Comparison of ENCODE assay signal across 16 cellular contexts in the genomic region with DNA sequence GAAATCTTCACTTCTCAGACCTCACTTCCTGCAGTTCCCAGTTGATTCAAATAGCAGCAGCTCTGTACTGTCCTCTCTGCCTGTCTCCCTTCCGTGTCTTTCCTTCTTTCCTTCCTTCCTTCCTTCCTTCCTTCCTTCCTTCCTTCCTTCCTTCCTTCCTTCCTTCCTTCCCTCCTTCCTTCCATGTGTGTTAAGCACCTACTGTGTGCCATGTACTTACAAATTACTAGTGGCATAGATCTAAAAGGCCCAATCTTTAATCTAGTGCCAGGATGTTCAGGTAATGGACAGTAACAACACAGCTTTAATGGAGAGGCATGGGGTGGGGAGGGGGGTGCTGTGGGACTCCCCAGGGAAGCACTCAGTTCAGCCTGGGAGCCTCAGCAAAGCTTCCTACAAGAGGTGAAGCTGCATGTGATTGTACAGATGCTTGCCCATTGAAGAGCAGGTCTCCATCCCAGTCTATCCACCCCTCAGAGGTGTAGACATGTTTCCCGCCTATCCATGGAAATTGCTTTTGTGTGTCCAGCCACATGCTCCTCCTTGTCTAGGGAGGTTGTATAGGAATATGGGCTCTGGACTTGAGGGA.
DNase-seq lines count a peak whose midpoint lies in the region; ATAC-seq, FAIRE-seq and TF ChIP-seq lines count a peak whose summit lies in the region.
"Had no signal": no experiment of that assay in that cellular context is flagged by ENCODE, and none has a peak within 500 bp of the region (broad histone marks: within the 10 kb centered on the region; RNA-seq: fewer than 3 reads in every experiment).

No MANE protein-coding gene starts in this region.

- in situ Hi-C loops in IMR-90 (cut with MboI; ENCODE audit: low sequenced_read_pairs), result no loop called here

- no peak overlapping the region for H3K9ac ChIP-seq in IMR-90 (ENCODE audit: low read depth, low read length)

- peak overlapping the region; percentile 12 for H2AK9ac ChIP-seq in IMR-90 (replicated peaks; ENCODE audit: low read depth, low read length, poor library complexity)

- no peak for TF ChIP-seq RAD21 in IMR-90 (IDR thresholded peaks at IDR 0.05; ENCODE audit: low read length)

- POLR2A ChIA-PET in IMR-90 (lab: Charles Lee; ENCODE audit: unreplicated experiment), result no interaction called here

- H4K20me1 ChIP-seq in IMR-90 (ENCODE audit: insufficient read depth, low read length), result peaks cover 7% of the 10 kb centered on the region; the same call in 1 of the 2 replicates

- intact Hi-C loops in IMR-90 (cut with micrococcal nuclease) (loop anchor here (5.0 kb wide), 1 partner anchor 112 kb away; no protein-coding TSS in a partner anchor), psoas muscle (cut with DNase I) (loop anchor here (5.0 kb wide), 1 partner anchor 107 kb away; the partner anchor contains the start of gene RGS3 (in 2 of the 2))

- H3K56ac ChIP-seq in IMR-90 (ENCODE audit: extremely low read depth, insufficient read depth, low read length), result no peak overlapping the region

- H3K27me3 ChIP-seq in CD4-positive, CD25-positive, alpha-beta regulatory T cell (ENCODE audit: control insufficient read depth, insufficient read depth, low read length), result no peaks in the 10 kb centered on the region
- no peaks in the 10 kb centered on the region for H3K27me3 ChIP-seq in IMR-90 (ENCODE audit: control insufficient read depth, insufficient read depth, low read length)
- no peaks in the 10 kb centered on the region for H3K27me3 ChIP-seq in psoas muscle (ENCODE audit: insufficient read depth in 3 of 3, low read length in 2 of 3)

- H3K4me2 ChIP-seq in IMR-90 (ENCODE audit: low read depth, low read length), result no peak overlapping the region

- peaks cover 41% of the 10 kb centered on the region for H3K9me1 ChIP-seq in IMR-90 (ENCODE audit: insufficient read depth, low read length)

- no peak for TF ChIP-seq POLR2A in IMR-90 (IDR thresholded peaks at IDR 0.05; ENCODE audit: low read depth, low read length)

- H2BK20ac ChIP-seq in IMR-90 (ENCODE audit: low read depth, low read length), result peak overlapping the region; percentile 72; the same call in 1 of the 2 replicates

- no peaks in the 10 kb centered on the region for H3K9me3 ChIP-seq in CD4-positive, CD25-positive, alpha-beta regulatory T cell (ENCODE audit: control insufficient read depth in 2 of 2, low read length in 2 of 2)
- H3K9me3 ChIP-seq in IMR-90 (ENCODE audit: control insufficient read depth, insufficient read depth, low read length), result no peaks in the 10 kb centered on the region
- no peaks in the 10 kb centered on the region for H3K9me3 ChIP-seq in psoas muscle
- H3K9me3 ChIP-seq: prostate gland had no signal

- peak overlapping the region; percentile 44; the same call in 1 of the 2 replicates for H4K5ac ChIP-seq in IMR-90 (ENCODE audit: low read depth, low read length)

- WGBS in IMR-90 (ENCODE audit: extremely low coverage in 2 of 2, insufficient read length in 1 of 2), 2 experiments, result no CpG with 5 or more reads among the region's 2 CpGs
- WGBS in psoas muscle, 3 donors, result 53 to 70% (median 56%) methylated on average over 2 of the region's 2 CpGs

- no peak overlapping the region for H2AFZ ChIP-seq in IMR-90 (replicated peaks; ENCODE audit: low read length, poor library complexity)

- H4K8ac ChIP-seq in IMR-90 (ENCODE audit: low read depth in 2 of 2, low read length in 2 of 2), result peak overlapping the region in 1 of 2 experiments; percentile 46; a peak in 1 of 4 replicates

- peak overlapping the region; percentile 59; the same call in 1 of the 2 replicates for H3K23ac ChIP-seq in IMR-90 (ENCODE audit: low read depth, low read length)

- FAIRE-seq in HTR-8/SVneo (lab: Jason Lieb, UNC), result no peak

- H2BK15ac ChIP-seq in IMR-90 (ENCODE audit: low read depth, low read length), result peak overlapping the region; percentile 29; the same call in 1 of the 3 replicates

- ATAC-seq in CD4-positive, CD25-positive, alpha-beta regulatory T cell (ENCODE audit: low read depth in 2 of 2), result no peak
- no peak for ATAC-seq in IMR-90 (ENCODE audit: low read depth)
- no peak for ATAC-seq in effector memory CD8-positive, alpha-beta T cell (replicated peaks)
- ATAC-seq in psoas muscle, result no peak
- ATAC-seq in GM21786 (IDR thresholded peaks at IDR 0.05; ENCODE audit: unreplicated experiment), result no peak
- ATAC-seq: activated CD4-positive, alpha-beta T cell treated with anti-CD3 and anti-CD28 coated beads for 36 hours; left lobe of liver had no signal

- peak overlapping the region; percentile 34 for H3K4ac ChIP-seq in IMR-90 (ENCODE audit: low read depth, low read length)

- H3K4me3 ChIP-seq in CD4-positive, CD25-positive, alpha-beta regulatory T cell (ENCODE audit: low read depth, low read length), result no peak overlapping the region
- H3K4me3 ChIP-seq in IMR-90 (ENCODE audit: insufficient read depth, low read depth, low read length) (no peak overlapping the region), psoas muscle (no peak overlapping the region)
- H3K4me3 ChIP-seq: prostate gland had no signal

- peak overlapping the region in 2 of 3 donors; percentile 20 to 59 for H3K27ac Mint-ChIP-seq in CD4-positive, CD25-positive, alpha-beta regulatory T cell
- peak overlapping the region; percentile 86 to 97 for H3K27ac Mint-ChIP-seq in effector memory CD8-positive, alpha-beta T cell
- H3K27ac Mint-ChIP-seq: activated CD4-positive, alpha-beta T cell treated with anti-CD3 and anti-CD28 coated beads for 36 hours; H9 had no signal

- H3K27ac ChIP-seq in CD4-positive, CD25-positive, alpha-beta regulatory T cell (ENCODE audit: insufficient read depth, low read length, poor library complexity, severe bottlenecking), result no peak overlapping the region
- no peak overlapping the region for H3K27ac ChIP-seq in IMR-90 (ENCODE audit: insufficient read depth, low read length)
- peak overlapping the region; percentile 80 for H3K27ac ChIP-seq in psoas muscle
- H3K27ac ChIP-seq: prostate gland had no signal

- no peak overlapping the region for H3K14ac ChIP-seq in IMR-90 (replicated peaks; ENCODE audit: low read depth, low read length)

- no peaks in the 10 kb centered on the region for H3K9me3 Mint-ChIP-seq in CD4-positive, CD25-positive, alpha-beta regulatory T cell
- no peaks in the 10 kb centered on the region for H3K9me3 Mint-ChIP-seq in effector memory CD8-positive, alpha-beta T cell
- H3K9me3 Mint-ChIP-seq: central memory CD8-positive, alpha-beta T cell; H9 had no signal

- peaks cover 30 to 80% of the 10 kb centered on the region in 2 experiments for H3K79me1 ChIP-seq in IMR-90 (ENCODE audit: low read depth in 1 of 2, low read length in 2 of 2)

- H3K36me3 ChIP-seq in CD4-positive, CD25-positive, alpha-beta regulatory T cell (ENCODE audit: control insufficient read depth, insufficient read depth, low read length), result no peaks in the 10 kb centered on the region
- H3K36me3 ChIP-seq in IMR-90 (ENCODE audit: control insufficient read depth, insufficient read depth, low read length) (no peaks in the 10 kb centered on the region; the same call in 1 of the 2 replicates), psoas muscle (ENCODE audit: insufficient read depth in 1 of 2, low read depth in 1 of 2) (no peaks in the 10 kb centered on the region)
- H3K36me3 ChIP-seq: prostate gland had no signal

- no TSS peak for BruUV-seq in IMR-90 (replicated peaks; lab: Mats Ljungman, UMichigan)

- no peaks in the 10 kb centered on the region for H3K36me3 Mint-ChIP-seq in CD4-positive, CD25-positive, alpha-beta regulatory T cell
- peaks cover 21% of the 10 kb centered on the region for H3K36me3 Mint-ChIP-seq in effector memory CD8-positive, alpha-beta T cell (ENCODE audit: insufficient read depth)

- dilution Hi-C loops in IMR-90 (cut with HindIII; ENCODE audit: low sequenced_read_pairs, unreplicated experiment), result no loop called here

- no peak for DNase-seq in CD4-positive, CD25-positive, alpha-beta regulatory T cell
- no peak for DNase-seq in IMR-90
- DNase-seq in effector memory CD8-positive, alpha-beta T cell, result no peak
- no peak for DNase-seq in psoas muscle
- no peak for DNase-seq in stimulated activated CD4-positive, alpha-beta T cell treated with anti-CD3 and anti-CD28 coated beads, Interleukin-15, amount 100 ng/mL, for 24 hours
- DNase-seq in HTR-8/SVneo (ENCODE audit: insufficient read length, low spot score), result no peak
- DNase-seq: activated CD4-positive, alpha-beta T cell treated with anti-CD3 and anti-CD28 coated beads for 36 hours; activated CD8-positive, alpha-beta memory T cell treated with anti-CD3 and anti-CD28 coated beads, Interleukin-2, amount 50 U/mL, for 48 hours; effector CD8-positive, alpha-beta T cell; H9; hippocampal formation; T1000 had no signal

- H4K91ac ChIP-seq in IMR-90 (ENCODE audit: insufficient read depth, low read depth, low read length), result peak overlapping the region; percentile 45; the same call in 1 of the 2 replicates

- TF ChIP-seq CTCF in IMR-90 (conservative IDR thresholded peaks at IDR 0.05; ENCODE audit: low read depth, low read length) (no peak), psoas muscle (IDR thresholded peaks at IDR 0.05) (no peak)

- peak overlapping the region; percentile 5 for H2BK5ac ChIP-seq in IMR-90 (ENCODE audit: low read depth, low read length, poor library complexity, severe bottlenecking)

- no peaks in the 10 kb centered on the region for H3K27me3 Mint-ChIP-seq in CD4-positive, CD25-positive, alpha-beta regulatory T cell
- no peaks in the 10 kb centered on the region for H3K27me3 Mint-ChIP-seq in effector memory CD8-positive, alpha-beta T cell
- H3K27me3 Mint-ChIP-seq: activated CD4-positive, alpha-beta T cell treated with anti-CD3 and anti-CD28 coated beads for 36 hours; central memory CD8-positive, alpha-beta T cell had no signal

- no peak overlapping the region; the same call in 1 of the 2 replicates for H2BK120ac ChIP-seq in IMR-90 (ENCODE audit: low read depth, low read length)

- H3K18ac ChIP-seq in IMR-90 (ENCODE audit: low read depth, low read length), result peak overlapping the region; percentile 36

- CTCF ChIA-PET in IMR-90 (lab: Yijun Ruan, JAX), result interaction anchor here (1.3 kb wide), 1 partner anchor 12 kb away, joined by 6 read pairs; no protein-coding TSS in a partner anchor

- H3K4me3 Mint-ChIP-seq in CD4-positive, CD25-positive, alpha-beta regulatory T cell, result no peak overlapping the region
- no peak overlapping the region for H3K4me3 Mint-ChIP-seq in effector memory CD8-positive, alpha-beta T cell
- H3K4me3 Mint-ChIP-seq: activated CD4-positive, alpha-beta T cell treated with anti-CD3 and anti-CD28 coated beads for 36 hours; central memory CD8-positive, alpha-beta T cell; H9 had no signal

- H3K4me1 ChIP-seq in CD4-positive, CD25-positive, alpha-beta regulatory T cell (ENCODE audit: control insufficient read depth, insufficient read depth, low read length, poor library complexity, severe bottlenecking), result no peaks in the 10 kb centered on the region
- H3K4me1 ChIP-seq in IMR-90 (ENCODE audit: control insufficient read depth, insufficient read depth, low read length), result peaks cover 29% of the 10 kb centered on the region
- peaks cover 79% of the 10 kb centered on the region for H3K4me1 ChIP-seq in psoas muscle

- H2AK5ac ChIP-seq in IMR-90 (ENCODE audit: low read depth, low read length), result peak overlapping the region; percentile 63

- peaks cover 0 to 31% (median 8%) of the 10 kb centered on the region in 4 donors for H3K4me1 Mint-ChIP-seq in CD4-positive, CD25-positive, alpha-beta regulatory T cell
- peaks cover 62 to 73% of the 10 kb centered on the region in 2 donors for H3K4me1 Mint-ChIP-seq in effector memory CD8-positive, alpha-beta T cell (ENCODE audit: low read depth in 2 of 2)

TF ChIP-seq in IMR-90, 13 proteins besides CTCF, POLR2A, EP300 and RAD21 (continues in another document):
- no peak for TF ChIP-seq CEBPB (IDR thresholded peaks at IDR 0.05; ENCODE audit: low read depth, low read length)
